ENCODE assay signal across 14 cellular contexts in the genomic region with DNA sequence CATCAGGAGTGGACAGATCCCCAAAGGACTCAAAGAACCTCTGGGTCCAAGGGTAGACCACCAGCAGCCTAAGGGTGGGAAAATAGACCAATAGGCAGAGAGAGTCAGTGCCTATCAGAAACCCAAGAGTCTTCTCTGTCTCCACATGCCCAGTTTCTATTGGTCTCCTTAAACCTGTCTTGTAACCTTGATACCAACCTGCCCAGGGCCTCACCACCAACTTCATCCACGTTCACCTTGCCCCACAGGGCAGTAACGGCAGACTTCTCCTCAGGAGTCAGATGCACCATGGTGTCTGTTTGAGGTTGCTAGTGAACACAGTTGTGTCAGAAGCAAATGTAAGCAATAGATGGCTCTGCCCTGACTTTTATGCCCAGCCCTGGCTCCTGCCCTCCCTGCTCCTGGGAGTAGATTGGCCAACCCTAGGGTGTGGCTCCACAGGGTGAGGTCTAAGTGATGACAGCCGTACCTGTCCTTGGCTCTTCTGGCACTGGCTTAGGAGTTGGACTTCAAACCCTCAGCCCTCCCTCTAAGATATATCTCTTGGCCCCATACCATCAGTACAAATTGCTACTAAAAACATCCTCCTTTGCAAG. TPM values are rescaled to one million over a fixed set of nuclear protein-coding genes. Genes with fewer than 3 reads are reported as not detected.
DNase-seq lines count a peak whose midpoint lies in the region; ATAC-seq and TF ChIP-seq lines count a peak whose summit lies in the region.
"Had no signal": no experiment of that assay in that cellular context is flagged by ENCODE, and none has a peak within 500 bp of the region (broad histone marks: within the 10 kb centered on the region; RNA-seq: fewer than 3 reads in every experiment).

A gene (minus strand): TSS at position 340 of the 596 bp plus-strand sequence. CDS start 50 bp downstream, at position 290.

- H3K27me3 ChIP-seq in ascending aorta (no peaks in the 10 kb centered on the region), left lung (no peaks in the 10 kb centered on the region), thyroid gland (no peaks in the 10 kb centered on the region)
- H3K27me3 ChIP-seq: foreskin keratinocyte had no signal

- intact Hi-C loops in ascending aorta (cut with DNase I): no loop called here
- intact Hi-C loops in left lung (cut with DNase I): no loop called here
- intact Hi-C loops in thyroid gland (cut with DNase I): no loop called here

- no peak for ATAC-seq in left lung
- no peak for ATAC-seq in HG02571 (IDR thresholded peaks at IDR 0.05; ENCODE audit: unreplicated experiment)
- ATAC-seq in GM19023 (IDR thresholded peaks at IDR 0.05; ENCODE audit: unreplicated experiment): no peak
- ATAC-seq: activated CD8-positive, alpha-beta T cell treated with anti-CD3 and anti-CD28 coated beads, Interleukin-2, amount 10 ng/mL, durations not matched to agents 7 days and 5 days; foreskin keratinocyte; T-helper 17 cell had no signal

- no peak within 1 kb of the TSS for H3K27ac ChIP-seq in ascending aorta
- no peak within 1 kb of the TSS for H3K27ac ChIP-seq in left lung
- H3K27ac ChIP-seq in thyroid gland: no peak within 1 kb of the TSS
- H3K27ac ChIP-seq: foreskin keratinocyte had no signal

- H3K36me3 ChIP-seq in ascending aorta (no peaks in the 10 kb centered on the region), left lung (no peaks in the 10 kb centered on the region), thyroid gland (no peaks in the 10 kb centered on the region)

- H3K9me3 ChIP-seq in ascending aorta (no peaks in the 10 kb centered on the region), left lung (no peaks in the 10 kb centered on the region), thyroid gland (no peaks in the 10 kb centered on the region)

- WGBS in thyroid gland, 2 donors: 88 to 92% methylated on average over 3 of the region's 3 CpGs

- no peak within 1 kb of the TSS for H3K4me3 ChIP-seq in ascending aorta
- H3K4me3 ChIP-seq in left lung: no peak within 1 kb of the TSS
- H3K4me3 ChIP-seq in thyroid gland (replicated peaks in 1 of 3): no peak within 1 kb of the TSS

- DNase-seq in NCI-H2227 treated with DMSO at 0.1 percent for 48 hours (lab: John Stamatoyannopoulos, UW) (peak; percentile 15), NCI-H2227 (lab: John Stamatoyannopoulos, UW; ENCODE audit: unreplicated experiment) (no peak), ascending aorta (ENCODE audit: low spot score in 2 of 2) (no peak), left lung (no peak), thyroid gland (no peak), amygdala (lab: John Stamatoyannopoulos, UW) (no peak)
- DNase-seq: activated CD8-positive, alpha-beta T cell treated with anti-CD3 and anti-CD28 coated beads, Interleukin-2, amount 10 ng/mL, durations not matched to agents 7 days and 5 days; activated naive CD4-positive, alpha-beta T cell treated with anti-CD3 and anti-CD28 coated beads, Interleukin-2, amount 10 ng/mL, durations not matched to agents 7 days and 5 days; foreskin keratinocyte; T-helper 17 cell had no signal

- TF ChIP-seq POLR2A in thyroid gland (IDR thresholded peaks at IDR 0.05): no peak

- H3K4me1 ChIP-seq in ascending aorta (no peaks in the 10 kb centered on the region), left lung (no peaks in the 10 kb centered on the region), thyroid gland (no peaks in the 10 kb centered on the region)
- H3K4me1 ChIP-seq: foreskin keratinocyte had no signal

- TF ChIP-seq CTCF in ascending aorta (IDR thresholded peaks at IDR 0.05) (no peak), left lung (IDR thresholded peaks at IDR 0.05) (no peak), thyroid gland (IDR thresholded peaks at IDR 0.05) (no peak)

RNA-seq across cellular contexts. Expression of the gene that starts here (rescaled TPM):
- total RNA-seq in ascending aorta: 1,146 TPM
- 100 to 1,000 TPM; 247 to 273 TPM for total RNA-seq in left lung
- total RNA-seq in thyroid gland: 100 to 1,000 TPM in 2 of 4 donors, 10 to 100 TPM in 1, 1 to 10 TPM in 1; 2.5 to 214 (median 107) TPM
- total RNA-seq: activated CD8-positive, alpha-beta T cell treated with anti-CD3 and anti-CD28 coated beads, Interleukin-2, amount 10 ng/mL, durations not matched to agents 7 days and 5 days; foreskin keratinocyte; LHCN-M2; progenitor cell of endocrine pancreas had no signal
